Comparison of ENCODE assay signal across 1 cellular context in genomic region chr4:23920716-23921446, GRCh38.
TF ChIP-seq lines count a peak whose summit lies in the region.

No MANE protein-coding gene starts in this region.

TF ChIP-seq in WTC11, 78 proteins besides CTCF, POLR2A, EP300 and RAD21 (continued from another document):
- no peak for TF ChIP-seq ZBTB43 (CRISPR knock-in tag; IDR thresholded peaks at IDR 0.05)
- TF ChIP-seq NR1H2 (CRISPR knock-in tag; IDR thresholded peaks at IDR 0.05), result no peak
- TF ChIP-seq E2F1 (CRISPR knock-in tag; IDR thresholded peaks at IDR 0.05), result no peak
- TF ChIP-seq ETV6 (CRISPR knock-in tag; IDR thresholded peaks at IDR 0.05), result no peak
- TF ChIP-seq OVOL2 (CRISPR knock-in tag; IDR thresholded peaks at IDR 0.05; ENCODE audit: borderline replicate concordance), result no peak
- no peak for TF ChIP-seq ZBTB21 (CRISPR knock-in tag; IDR thresholded peaks at IDR 0.05; ENCODE audit: borderline replicate concordance)
- TF ChIP-seq SMAD3 (CRISPR knock-in tag; IDR thresholded peaks at IDR 0.05; ENCODE audit: borderline replicate concordance), result no peak
- no peak for TF ChIP-seq RORB (CRISPR knock-in tag; IDR thresholded peaks at IDR 0.05)
- no peak for TF ChIP-seq ATF6 (CRISPR knock-in tag; IDR thresholded peaks at IDR 0.05)
- no peak for TF ChIP-seq NFATC4 (CRISPR knock-in tag; IDR thresholded peaks at IDR 0.05)
- no peak for TF ChIP-seq E2F4 (CRISPR knock-in tag; IDR thresholded peaks at IDR 0.05; ENCODE audit: borderline replicate concordance, low read depth)
- no peak for TF ChIP-seq FOXP4 (CRISPR knock-in tag; IDR thresholded peaks at IDR 0.05)
- TF ChIP-seq ZMAT4 (CRISPR knock-in tag; IDR thresholded peaks at IDR 0.05), result no peak
- no peak for TF ChIP-seq FOXK1 (CRISPR knock-in tag; IDR thresholded peaks at IDR 0.05)
